18 cellular contexts compared by ENCODE assay signal in genomic region chr5:91598216-91598615, GRCh38.
DNase-seq lines count a peak whose midpoint lies in the region; TF ChIP-seq lines count a peak whose summit lies in the region.
"Had no signal": no experiment of that assay in that cellular context is flagged by ENCODE, and none has a peak within 500 bp of the region (broad histone marks: within the 10 kb centered on the region; RNA-seq: fewer than 3 reads in every experiment).

No MANE protein-coding gene starts in this region.

- no peak overlapping the region for H3K27ac ChIP-seq in tibial artery
- H3K27ac ChIP-seq: BLaER1, Peyer's patch had no signal

- no peaks in the 10 kb centered on the region for H3K27me3 ChIP-seq in tibial artery
- H3K27me3 ChIP-seq: BLaER1, Peyer's patch had no signal

- H3K4me3 ChIP-seq in tibial artery = no peak overlapping the region
- H3K4me3 ChIP-seq: BLaER1, MG63, Peyer's patch had no signal

- DNase-seq in DMS153 (lab: John Stamatoyannopoulos, UW) = peak; percentile 7
- no peak for DNase-seq in DMS153 treated with DMSO at 0.1 percent for 48 hours (lab: John Stamatoyannopoulos, UW; ENCODE audit: unreplicated experiment)
- peak; percentile 2 to 9 for DNase-seq in SHP77 (lab: John Stamatoyannopoulos, UW)
- no peak for DNase-seq in SHP77 treated with DMSO at 0.1 percent for 48 hours (lab: John Stamatoyannopoulos, UW)
- DNase-seq in NCI-H69 (lab: John Stamatoyannopoulos, UW) = peak; percentile 70
- DNase-seq in myocyte (ENCODE audit: low read depth) = peak; percentile 5
- DNase-seq in NK-92 (lab: John Stamatoyannopoulos, UW; ENCODE audit: unreplicated experiment) = no peak
- no peak for DNase-seq in tibial artery
- DNase-seq: 8988T; CD8-positive, alpha-beta T cell; HFFc6; MG63; NCI-H1092; NCI-H2081; NCI-H526 treated with DMSO at 0.1 percent for 48 hours; Peyer's patch; Right ventricle myocardium superior had no signal

- no peak for TF ChIP-seq CTCF in tibial artery (IDR thresholded peaks at IDR 0.05)

- intact Hi-C loops in tibial artery (cut with DNase I; ENCODE audit: low total_unique reads) = no loop called here

- H3K36me3 ChIP-seq in tibial artery = no peaks in the 10 kb centered on the region
- H3K36me3 ChIP-seq: BLaER1, MG63, Peyer's patch had no signal

- H3K4me1 ChIP-seq in tibial artery = no peaks in the 10 kb centered on the region
- H3K4me1 ChIP-seq: BLaER1, Peyer's patch had no signal

- H3K9me3 ChIP-seq in tibial artery = peaks cover 0 to 6% (median 0%) of the 10 kb centered on the region in 3 donors
- H3K9me3 ChIP-seq: Peyer's patch had no signal

Comparison
In these comparisons a context has a peak if more than half of its experiments do, and no peak if none do; other contexts are left out.
1. DNase-seq: peak in DMS153 (single experiment), SHP77 (2 of 2), NCI-H69 (single experiment) and myocyte (single experiment); none in DMS153 treated with DMSO at 0.1 percent for 48 hours (single experiment), SHP77 treated with DMSO at 0.1 percent for 48 hours (single experiment), NK-92 (single experiment) and tibial artery (0 of 2).